1 cellular context compared by ENCODE assay signal in the genomic region with DNA sequence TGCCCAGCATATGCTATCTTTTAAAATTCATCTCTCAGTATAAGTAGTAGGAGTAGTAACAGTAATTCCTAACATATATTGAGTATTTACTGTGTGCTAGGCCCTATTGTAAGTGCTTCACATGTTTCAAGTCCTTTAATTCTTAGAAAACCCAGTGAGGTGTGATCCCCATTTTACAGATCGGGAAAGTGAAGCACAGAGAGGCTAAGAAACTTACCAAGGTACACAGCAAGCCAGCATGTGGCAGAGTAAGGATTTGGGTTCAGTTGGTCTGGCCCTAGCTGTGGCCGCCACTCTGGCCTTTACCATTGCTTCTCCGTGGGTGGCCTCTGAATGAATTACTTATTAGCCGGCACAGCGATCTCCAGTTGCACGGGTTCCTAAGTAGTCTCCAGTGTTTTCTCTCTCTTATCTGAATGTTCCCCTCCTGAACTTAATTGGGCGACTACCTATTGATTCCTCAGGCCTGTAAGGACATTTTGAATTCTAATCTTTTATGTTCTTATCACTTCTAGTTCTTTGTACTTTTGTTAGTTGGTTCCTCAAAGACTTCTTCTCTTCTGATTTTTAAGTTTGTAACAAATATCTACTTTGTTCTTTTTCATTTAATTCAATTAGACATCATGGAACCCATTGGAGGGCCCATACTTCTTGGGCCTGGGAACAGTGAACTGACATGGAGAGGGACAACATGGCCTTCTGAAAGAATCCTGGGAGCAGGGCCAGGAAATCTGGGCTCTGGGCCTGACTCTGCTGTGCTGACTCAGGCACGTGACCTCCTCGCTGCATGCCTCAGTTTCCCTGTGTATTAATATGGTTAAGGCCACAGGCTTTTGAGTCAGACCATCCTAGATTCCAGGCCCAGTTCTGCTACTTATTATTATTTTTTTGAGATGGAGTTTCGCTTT.
TF ChIP-seq lines count a peak whose summit lies in the region.

No MANE protein-coding gene starts in this region.

TF ChIP-seq in HepG2, 621 proteins besides CTCF, POLR2A, EP300 and RAD21:
- no peak for TF ChIP-seq FOSL2 (CRISPR knock-in tag; IDR thresholded peaks at IDR 0.05)
- TF ChIP-seq ZNF629 (CRISPR knock-in tag; conservative IDR thresholded peaks at IDR 0.05) = peak; percentile 31; the same call in 1 of the 2 replicates
